In the genomic region with DNA sequence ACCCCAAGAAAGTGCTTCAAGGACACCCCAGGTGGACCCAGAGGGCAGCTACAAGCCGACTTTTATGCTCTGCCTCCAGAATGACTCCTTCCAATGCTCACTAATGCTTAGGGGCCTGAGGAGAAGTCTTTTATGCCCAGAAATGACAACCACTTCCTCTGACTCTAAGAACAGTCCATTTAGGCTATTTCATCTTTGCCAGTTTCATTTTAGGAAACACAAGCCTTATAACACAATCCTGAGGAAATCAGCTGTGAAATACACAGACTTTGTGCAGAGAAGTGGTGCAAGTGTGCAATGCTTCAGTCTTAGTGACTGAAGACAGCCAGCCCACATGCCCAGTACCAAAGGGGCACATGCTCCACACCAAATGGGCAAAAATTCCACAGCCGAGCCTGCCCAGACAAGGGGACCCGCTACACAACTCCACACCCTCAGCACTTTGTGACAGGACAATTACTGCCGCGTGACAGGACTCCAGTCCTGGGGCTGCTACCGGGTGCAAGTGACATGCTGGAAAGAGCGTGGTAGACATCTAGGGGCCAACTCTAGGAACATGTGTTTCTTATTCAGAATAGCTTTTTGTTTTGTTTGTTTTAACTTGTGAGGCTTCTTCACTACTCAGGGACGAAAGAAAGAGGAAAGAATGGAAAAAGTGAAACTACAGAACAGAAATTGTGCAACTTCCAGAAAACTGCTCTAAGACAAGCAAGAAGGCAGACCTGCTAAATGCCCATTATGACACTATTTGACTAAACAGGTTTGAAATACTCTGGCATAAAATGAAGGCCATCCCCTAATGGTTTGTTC, we compare ENCODE assay signal across 1 cellular context.
TF ChIP-seq lines count a peak whose summit lies in the region.

No MANE protein-coding gene starts in this region.

TF ChIP-seq in K562, 482 proteins besides CTCF, POLR2A, EP300 and RAD21 (continued from another document):
- TF ChIP-seq, protein P1, sequence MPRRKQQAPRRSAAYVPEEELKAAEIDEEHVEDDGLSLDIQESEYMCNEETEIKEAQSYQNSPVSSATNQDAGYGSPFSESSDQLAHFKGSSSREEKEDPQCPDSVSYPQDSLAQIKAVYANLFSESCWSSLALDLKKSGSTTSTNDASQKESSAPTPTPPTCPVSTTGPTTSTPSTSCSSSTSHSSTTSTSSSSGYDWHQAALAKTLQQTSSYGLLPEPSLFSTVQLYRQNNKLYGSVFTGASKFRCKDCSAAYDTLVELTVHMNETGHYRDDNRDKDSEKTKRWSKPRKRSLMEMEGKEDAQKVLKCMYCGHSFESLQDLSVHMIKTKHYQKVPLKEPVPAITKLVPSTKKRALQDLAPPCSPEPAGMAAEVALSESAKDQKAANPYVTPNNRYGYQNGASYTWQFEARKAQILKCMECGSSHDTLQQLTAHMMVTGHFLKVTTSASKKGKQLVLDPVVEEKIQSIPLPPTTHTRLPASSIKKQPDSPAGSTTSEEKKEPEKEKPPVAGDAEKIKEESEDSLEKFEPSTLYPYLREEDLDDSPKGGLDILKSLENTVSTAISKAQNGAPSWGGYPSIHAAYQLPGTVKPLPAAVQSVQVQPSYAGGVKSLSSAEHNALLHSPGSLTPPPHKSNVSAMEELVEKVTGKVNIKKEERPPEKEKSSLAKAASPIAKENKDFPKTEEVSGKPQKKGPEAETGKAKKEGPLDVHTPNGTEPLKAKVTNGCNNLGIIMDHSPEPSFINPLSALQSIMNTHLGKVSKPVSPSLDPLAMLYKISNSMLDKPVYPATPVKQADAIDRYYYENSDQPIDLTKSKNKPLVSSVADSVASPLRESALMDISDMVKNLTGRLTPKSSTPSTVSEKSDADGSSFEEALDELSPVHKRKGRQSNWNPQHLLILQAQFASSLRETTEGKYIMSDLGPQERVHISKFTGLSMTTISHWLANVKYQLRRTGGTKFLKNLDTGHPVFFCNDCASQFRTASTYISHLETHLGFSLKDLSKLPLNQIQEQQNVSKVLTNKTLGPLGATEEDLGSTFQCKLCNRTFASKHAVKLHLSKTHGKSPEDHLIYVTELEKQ (CRISPR knock-in tag; IDR thresholded peaks at IDR 0.05), result no peak
- no peak for TF ChIP-seq PHF8 (IDR thresholded peaks at IDR 0.05; ENCODE audit: borderline replicate concordance, low read length)
- TF ChIP-seq, protein P2, sequence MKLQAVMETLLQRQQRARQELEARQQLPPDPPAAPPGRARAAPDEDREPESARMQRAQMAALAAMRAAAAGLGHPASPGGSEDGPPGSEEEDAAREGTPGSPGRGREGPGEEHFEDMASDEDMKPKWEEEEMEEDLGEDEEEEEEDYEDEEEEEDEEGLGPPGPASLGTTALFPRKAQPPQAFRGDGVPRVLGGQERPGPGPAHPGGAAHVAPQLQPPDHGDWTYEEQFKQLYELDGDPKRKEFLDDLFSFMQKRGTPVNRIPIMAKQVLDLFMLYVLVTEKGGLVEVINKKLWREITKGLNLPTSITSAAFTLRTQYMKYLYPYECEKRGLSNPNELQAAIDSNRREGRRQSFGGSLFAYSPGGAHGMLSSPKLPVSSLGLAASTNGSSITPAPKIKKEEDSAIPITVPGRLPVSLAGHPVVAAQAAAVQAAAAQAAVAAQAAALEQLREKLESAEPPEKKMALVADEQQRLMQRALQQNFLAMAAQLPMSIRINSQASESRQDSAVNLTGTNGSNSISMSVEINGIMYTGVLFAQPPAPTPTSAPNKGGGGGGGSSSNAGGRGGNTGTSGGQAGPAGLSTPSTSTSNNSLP (IDR thresholded peaks at IDR 0.05; ENCODE audit: borderline replicate concordance, low read depth, low read length), result no peak
- TF ChIP-seq PHB (CRISPR knock-in tag; IDR thresholded peaks at IDR 0.05), result no peak
